ENCODE assay signal across 8 cellular contexts in the genomic region with DNA sequence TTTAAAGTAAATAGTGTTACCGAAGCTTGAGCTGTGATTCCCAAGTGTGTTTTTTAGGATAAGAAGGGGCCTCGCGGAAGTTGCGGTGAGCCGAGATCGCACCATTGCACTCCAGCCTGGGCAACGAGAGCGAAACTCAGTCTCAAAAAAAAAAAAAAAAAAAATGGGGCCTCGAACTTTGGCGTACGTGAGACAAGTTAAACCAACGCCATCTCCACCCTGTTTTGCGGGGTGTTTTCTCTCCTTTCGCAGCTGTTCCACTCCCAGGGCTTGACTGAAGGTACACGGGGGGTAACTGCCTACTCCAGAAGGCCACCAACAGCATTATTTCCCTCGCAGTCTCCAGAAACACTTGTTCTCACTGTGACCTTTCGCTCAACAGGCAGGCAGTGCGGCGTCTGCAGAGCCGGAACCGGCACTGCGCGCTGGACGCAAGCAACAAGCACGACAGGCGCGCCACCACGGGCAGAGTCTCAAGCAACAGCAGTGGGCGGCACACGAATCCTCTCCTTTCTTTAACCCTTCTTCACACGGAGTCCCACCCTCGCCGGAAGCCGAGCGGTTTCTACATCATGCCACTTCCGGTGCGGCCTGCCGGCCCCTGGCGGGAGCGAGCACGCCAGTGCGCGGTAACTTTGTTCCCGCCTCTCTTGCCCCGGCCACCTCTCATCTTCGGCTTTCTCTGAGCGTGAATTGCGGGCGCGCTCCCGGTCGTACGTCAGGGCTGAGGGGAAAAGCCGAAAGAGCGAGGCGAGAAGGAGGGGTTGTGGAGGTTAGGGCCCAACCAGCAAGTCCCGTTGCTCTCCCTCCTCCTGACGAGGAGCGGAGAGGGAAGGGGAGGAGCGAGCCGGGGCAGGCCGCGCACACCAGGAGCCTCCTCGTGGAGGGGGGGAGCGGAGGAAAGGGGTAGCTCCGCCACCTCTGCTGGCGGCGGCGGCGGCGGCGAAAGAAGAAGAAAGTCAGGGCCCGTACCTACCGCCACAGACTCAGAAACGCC. TPM values are rescaled to one million over a fixed set of nuclear protein-coding genes. Genes with fewer than 3 reads are reported as not detected.
DNase-seq lines count a peak whose midpoint lies in the region; ATAC-seq and TF ChIP-seq lines count a peak whose summit lies in the region.

No MANE protein-coding gene starts in this region.

- peaks cover 10% of the 10 kb centered on the region for H3F3A ChIP-seq in smooth muscle cell (ENCODE audit: low read depth)

- peaks cover 31% of the 10 kb centered on the region for H3K79me2 ChIP-seq in smooth muscle cell (ENCODE audit: low read depth)

- peak overlapping the region; percentile 95 to 99 (median 97) for H3K4me3 Mint-ChIP-seq in immature natural killer cell

- DNase-seq in AG09319 (ENCODE audit: extremely low read depth, low read depth): peak; percentile 99
- peak; percentile 100 for DNase-seq in NCI-H345 (lab: John Stamatoyannopoulos, UW)
- peak; percentile 93 to 98 (median 96) for DNase-seq in activated CD4-positive, CD25-positive, alpha-beta regulatory T cell (lab: John Stamatoyannopoulos, UW)
- peak; percentile 99 for DNase-seq in central memory CD4-positive, alpha-beta T cell
- DNase-seq in immature natural killer cell: peak; percentile 99
- DNase-seq in smooth muscle cell (lab: John Stamatoyannopoulos, UW; ENCODE audit: unreplicated experiment): peak; percentile 87

- no peaks in the 10 kb centered on the region for H3K27me3 ChIP-seq in smooth muscle cell (ENCODE audit: low read depth)

- peak overlapping the region; percentile 100 for H3K27ac Mint-ChIP-seq in immature natural killer cell

- H3K9ac ChIP-seq in smooth muscle cell (ENCODE audit: low read depth): peak overlapping the region; percentile 97

- no peaks in the 10 kb centered on the region for H3K36me3 ChIP-seq in smooth muscle cell (ENCODE audit: low read depth)

- no peaks in the 10 kb centered on the region for H3K36me3 Mint-ChIP-seq in immature natural killer cell

- TF ChIP-seq CTCF in AG09319 (IDR thresholded peaks at IDR 0.05; ENCODE audit: low read depth, low read length) (no peak; the same call in 1 of the 2 replicates), smooth muscle cell (IDR thresholded peaks at IDR 0.05; ENCODE audit: borderline replicate concordance, insufficient read depth, poor library complexity, severe bottlenecking) (no peak)

- H4K20me1 ChIP-seq in smooth muscle cell (ENCODE audit: low read depth): peaks cover 37% of the 10 kb centered on the region

- H3K4me3 ChIP-seq in smooth muscle cell: peak overlapping the region; percentile 97

- H3K9me3 ChIP-seq in smooth muscle cell (replicated peaks; ENCODE audit: low read depth): no peaks in the 10 kb centered on the region

- H3K4me1 ChIP-seq in smooth muscle cell (ENCODE audit: low read depth): peaks cover 25% of the 10 kb centered on the region

- peak overlapping the region; percentile 96 for H3K27ac ChIP-seq in smooth muscle cell (ENCODE audit: low read depth)

- H3K4me1 Mint-ChIP-seq in immature natural killer cell: peaks cover 48 to 51% of the 10 kb centered on the region in 2 donors

- H3K27me3 Mint-ChIP-seq in immature natural killer cell (ENCODE audit: low read depth in 3 of 3): peaks cover 25 to 26% (median 26%) of the 10 kb centered on the region in 3 donors

- H3K9me3 Mint-ChIP-seq in immature natural killer cell: peaks cover 0 to 1% (median 0%) of the 10 kb centered on the region in 6 donors

- ATAC-seq in GM19025 (IDR thresholded peaks at IDR 0.05; ENCODE audit: low read depth, unreplicated experiment) (peak; percentile 62), HG03280 (IDR thresholded peaks at IDR 0.05; ENCODE audit: unreplicated experiment) (peak; percentile 68)

- peak overlapping the region; percentile 54 for H2AFZ ChIP-seq in smooth muscle cell (ENCODE audit: low read depth)

- peak overlapping the region; percentile 97 for H3K4me2 ChIP-seq in smooth muscle cell

- under 1% methylated on average over 70 of the region's 75 CpGs for WGBS in smooth muscle cell (ENCODE audit: low lambda C conversion rate)

RNA-seq across cellular contexts. Expression of gene CDK13, which starts 0.8 kb away (rescaled TPM):
- polyA plus RNA-seq in immature natural killer cell (10 to 100 TPM; 19.1 to 58.3 (median 22.6) TPM), smooth muscle cell (15.9 and 28.1 TPM in 2 replicates)
- 68.4 and 70.0 TPM in 2 replicates for total RNA-seq in smooth muscle cell

Comparison
In these comparisons a context has a peak if more than half of its experiments do, and no peak if none do; other contexts are left out.
1. Peak in every context shown above with its lines: DNase-seq, ATAC-seq, H3K4me3 ChIP-seq and H3K27ac ChIP-seq.